In genomic region chr9:72441296-72442211, GRCh38 we compare ENCODE assay signal across 13 cellular contexts.
DNase-seq lines count a peak whose midpoint lies in the region; ATAC-seq, FAIRE-seq and TF ChIP-seq lines count a peak whose summit lies in the region.
"Had no signal": no experiment of that assay in that cellular context is flagged by ENCODE, and none has a peak within 500 bp of the region (broad histone marks: within the 10 kb centered on the region; RNA-seq: fewer than 3 reads in every experiment).

No MANE protein-coding gene starts in this region.

- H3K27ac ChIP-seq in endodermal cell (ENCODE audit: low read depth, low read length) (no peak overlapping the region), small intestine (ENCODE audit: low read depth in 1 of 2, low read length in 1 of 2) (no peak overlapping the region)
- H3K27ac ChIP-seq: C4-2B had no signal

- no peak for TF ChIP-seq CTCF in endodermal cell (conservative IDR thresholded peaks at IDR 0.05)
- no peak for TF ChIP-seq CTCF in neural crest cell (conservative IDR thresholded peaks at IDR 0.05)

- H3K27me3 ChIP-seq in endodermal cell (ENCODE audit: control insufficient read depth, insufficient read depth, low read length, poor library complexity, severe bottlenecking) (no peaks in the 10 kb centered on the region), small intestine (ENCODE audit: control insufficient read depth in 2 of 2, insufficient read depth in 2 of 2, low read length in 2 of 2) (no peaks in the 10 kb centered on the region)

- H3K9me3 Mint-ChIP-seq in endodermal cell (peaks cover 7% of the 10 kb centered on the region), neural crest cell (peaks cover 6% of the 10 kb centered on the region)

- H3K9me3 ChIP-seq in endodermal cell (ENCODE audit: control insufficient read depth, low read length) (peaks cover 5% of the 10 kb centered on the region), small intestine (ENCODE audit: control insufficient read depth, low read depth) (no peaks in the 10 kb centered on the region)

- peaks cover 7% of the 10 kb centered on the region for H3K4me1 ChIP-seq in endodermal cell (ENCODE audit: control insufficient read depth, insufficient read depth, low read length)
- H3K4me1 ChIP-seq in small intestine (ENCODE audit: control insufficient read depth in 2 of 2, insufficient read depth in 1 of 2, low read depth in 1 of 2, low read length in 1 of 2) = no peaks in the 10 kb centered on the region

- H3K4me3 ChIP-seq in endodermal cell (ENCODE audit: low read length) = no peak overlapping the region
- H3K4me3 ChIP-seq in small intestine (ENCODE audit: low read depth in 1 of 2, low read length in 2 of 2) = no peak overlapping the region

- H3K27me3 Mint-ChIP-seq in endodermal cell (ENCODE audit: insufficient read depth) (peaks cover 2% of the 10 kb centered on the region), neural crest cell (ENCODE audit: low read depth) (no peaks in the 10 kb centered on the region)

- in situ Hi-C loops in G401 (cut with HindIII; ENCODE audit: low sequenced_read_pairs) = no loop called here

- FAIRE-seq in small intestine (lab: Jason Lieb, UNC) = no peak

- peak; percentile 37 for DNase-seq in EH (ENCODE audit: low read depth)
- DNase-seq in NCI-H69 (lab: John Stamatoyannopoulos, UW) = peak; percentile 17
- DNase-seq in endodermal cell = no peak
- DNase-seq in neural crest cell (ENCODE audit: low read depth, low spot score) = no peak
- DNase-seq in small intestine = no peak
- DNase-seq in G401 (ENCODE audit: low spot score) = no peak
- DNase-seq in activated effector memory CD4-positive, alpha-beta T cell treated with anti-CD3 and anti-CD28 coated beads, Interleukin-2, amount 50 U/mL, for 16 hours = no peak
- DNase-seq: activated CD8-positive, alpha-beta memory T cell treated with anti-CD3 and anti-CD28 coated beads, Interleukin-2, amount 50 U/mL, for 4 hours; KG1; NCI-H2107; OCI-M1 had no signal

- H3K4me1 Mint-ChIP-seq in endodermal cell = peaks cover 18% of the 10 kb centered on the region
- peaks cover 20% of the 10 kb centered on the region for H3K4me1 Mint-ChIP-seq in neural crest cell

- whole genome bisulfite sequencing in endodermal cell (ENCODE audit: insufficient coverage in 1 of 2, insufficient read length in 1 of 2), 2 experiments = 73 to 92% methylated on average over 2 to 4 of the region's 4 CpGs
- 88 to 91% (median 91%) methylated on average over 4 of the region's 4 CpGs for WGBS in small intestine, 3 donors

- peak overlapping the region; percentile 52 for H3K27ac Mint-ChIP-seq in endodermal cell
- H3K27ac Mint-ChIP-seq in neural crest cell (ENCODE audit: unreplicated experiment) = peak overlapping the region; percentile 72

- no peak overlapping the region for H3K9ac ChIP-seq in endodermal cell (ENCODE audit: extremely low read depth, low read length, poor library complexity, severe bottlenecking)

- H3K36me3 Mint-ChIP-seq in endodermal cell (ENCODE audit: low read depth) (no peaks in the 10 kb centered on the region), neural crest cell (ENCODE audit: low read depth) (no peaks in the 10 kb centered on the region)

- no peak for ATAC-seq in GM21367 (IDR thresholded peaks at IDR 0.05; ENCODE audit: unreplicated experiment)

- H3K36me3 ChIP-seq in endodermal cell (ENCODE audit: control insufficient read depth, insufficient read depth, low read length) (no peaks in the 10 kb centered on the region), small intestine (ENCODE audit: control insufficient read depth in 2 of 2, insufficient read depth in 2 of 2, low read length in 2 of 2) (no peaks in the 10 kb centered on the region)

- no peak overlapping the region for H3K4me3 Mint-ChIP-seq in endodermal cell
- no peak overlapping the region for H3K4me3 Mint-ChIP-seq in neural crest cell

Comparison
In these comparisons a context has a peak if more than half of its experiments do, and no peak if none do; other contexts are left out.
1. DNase-seq: peak in EH (single experiment) and NCI-H69 (single experiment); none in endodermal cell (single experiment), neural crest cell (single experiment), small intestine (single experiment), G401 (single experiment) and activated effector memory CD4-positive, alpha-beta T cell treated with anti-CD3 and anti-CD28 coated beads, Interleukin-2, amount 50 U/mL, for 16 hours (single experiment).